Comparison of ENCODE assay signal across 7 cellular contexts in the genomic region with DNA sequence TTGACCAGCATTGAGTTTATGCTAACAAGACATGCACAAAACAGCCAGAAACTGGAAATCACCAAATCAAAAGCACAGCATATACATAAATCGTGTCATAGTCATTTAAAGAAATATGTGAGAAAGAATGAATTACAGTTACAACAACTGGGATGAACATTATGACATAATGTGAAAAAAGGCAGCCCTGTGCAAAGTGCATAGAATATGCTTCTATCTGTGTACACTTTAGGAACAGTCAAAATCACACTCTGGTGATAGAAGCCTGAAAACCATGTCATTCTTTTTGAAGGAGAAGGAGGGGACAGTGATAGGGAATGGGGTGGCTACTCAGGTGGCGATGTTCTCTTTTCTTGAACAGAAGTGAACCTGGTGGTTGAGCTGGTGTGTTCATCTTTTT.
"Had no signal": no experiment of that assay in that cellular context is flagged by ENCODE, and none has a peak within 500 bp of the region (broad histone marks: within the 10 kb centered on the region; RNA-seq: fewer than 3 reads in every experiment).

No MANE protein-coding gene starts in this region.

- H3K4me1 Mint-ChIP-seq: GM23338, IgD-negative memory B cell had no signal

- DNase-seq: H9, HCEC 1CT had no signal

- H3K27ac Mint-ChIP-seq: GM23338, H9, IgD-negative memory B cell had no signal

- H2AFZ ChIP-seq: GM23338 had no signal

- H3K4me2 ChIP-seq: GM23338 had no signal

- H3K27me3 Mint-ChIP-seq: IgD-negative memory B cell had no signal

- H3K4me3 ChIP-seq: GM23338 had no signal

- ATAC-seq: GM23338 had no signal

- FAIRE-seq: H1, H54, HTR-8/SVneo had no signal

- H3K4me3 Mint-ChIP-seq: GM23338, H9, IgD-negative memory B cell had no signal

- H3K9me3 Mint-ChIP-seq: GM23338, H9, IgD-negative memory B cell had no signal
